In the genomic region with DNA sequence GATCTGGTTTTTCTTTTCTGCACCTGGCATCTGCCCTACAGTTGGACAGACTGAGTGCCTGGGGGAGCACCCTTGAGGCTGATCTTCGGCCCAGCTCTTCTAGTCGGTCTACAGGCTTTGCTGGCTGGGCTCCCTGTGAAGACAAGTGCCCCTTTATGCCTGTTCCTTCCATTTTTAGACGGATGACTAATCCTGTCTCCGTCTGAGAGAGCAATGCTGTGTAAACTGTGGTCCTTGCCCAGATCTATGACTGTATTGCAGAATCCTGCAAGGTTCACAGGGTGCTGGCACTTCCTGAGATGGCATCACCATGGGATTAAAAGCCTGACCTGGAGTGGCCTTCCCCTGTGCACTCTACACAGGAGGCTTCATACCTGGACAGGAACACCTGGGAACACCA, we compare ENCODE assay signal across 9 cellular contexts. TPM values are rescaled to one million over a fixed set of nuclear protein-coding genes. Genes with fewer than 3 reads are reported as not detected.
DNase-seq lines count a peak whose midpoint lies in the region; ATAC-seq and TF ChIP-seq lines count a peak whose summit lies in the region.
"Had no signal": no experiment of that assay in that cellular context is flagged by ENCODE, and none has a peak within 500 bp of the region (broad histone marks: within the 10 kb centered on the region; RNA-seq: fewer than 3 reads in every experiment).

No MANE protein-coding gene starts in this region.

- TF ChIP-seq POLR2A in right lobe of liver (IDR thresholded peaks at IDR 0.05) (no peak), spleen (IDR thresholded peaks at IDR 0.05) (no peak)

- peak; percentile 58 for DNase-seq in AG04450 (ENCODE audit: low read depth, low spot score)
- DNase-seq in NCI-H2029 treated with DMSO at 0.1 percent for 48 hours (lab: John Stamatoyannopoulos, UW): peak; percentile 88
- DNase-seq in chondrocyte (ENCODE audit: low spot score): no peak
- DNase-seq in right lobe of liver: peak in 1 of 3 donors; percentile 18
- no peak for DNase-seq in NCI-H146 treated with DMSO at 0.1 percent for 48 hours (lab: John Stamatoyannopoulos, UW; ENCODE audit: unreplicated experiment)
- DNase-seq in spleen: no peak
- DNase-seq in HUDEP-2 (lab: John Stamatoyannopoulos, UW; ENCODE audit: unreplicated experiment in 76 of 76): no peak
- DNase-seq: ovary had no signal

- ATAC-seq in right lobe of liver (peak; percentile 46 to 98 (median 58)), HG02588 (IDR thresholded peaks at IDR 0.05; ENCODE audit: unreplicated experiment) (no peak)

- intact Hi-C loops in right lobe of liver (cut with DNase I): no loop called here
- intact Hi-C loops in spleen (cut with DNase I; ENCODE audit: low total_unique reads): no loop called here

- no peak overlapping the region for H3K4me3 Mint-ChIP-seq in chondrocyte (ENCODE audit: unreplicated experiment)

- H3K4me1 ChIP-seq in right lobe of liver: no peaks in the 10 kb centered on the region
- H3K4me1 ChIP-seq in spleen: no peaks in the 10 kb centered on the region

- peak overlapping the region; percentile 34 for H3K27ac ChIP-seq in AG04450 (ENCODE audit: low read depth, low read length)
- H3K27ac ChIP-seq in right lobe of liver: no peak overlapping the region
- no peak overlapping the region for H3K27ac ChIP-seq in spleen
- H3K27ac ChIP-seq: ovary had no signal

- peaks cover 41% of the 10 kb centered on the region for H3K4me1 Mint-ChIP-seq in chondrocyte (ENCODE audit: low read depth)

- H3K9me3 ChIP-seq in AG04450 (ENCODE audit: control insufficient read depth, insufficient read depth, low read length) (no peaks in the 10 kb centered on the region), right lobe of liver (no peaks in the 10 kb centered on the region), spleen (peaks cover 0 to 26% (median 22%) of the 10 kb centered on the region in 8 donors)
- H3K9me3 ChIP-seq: ovary had no signal

- POLR2A ChIA-PET in AG04450 (lab: Yijun Ruan, JAX): no interaction called here

- 44% methylated on average over 3 of the region's 4 CpGs for WGBS in right lobe of liver (ENCODE audit: insufficient coverage, low coverage, low lambda C conversion rate, missing lambda C conversion rate)
- WGBS in spleen, 5 donors: 77 to 87% (median 79%) methylated on average over 4 of the region's 4 CpGs

- peaks cover 2% of the 10 kb centered on the region for H3K36me3 Mint-ChIP-seq in chondrocyte (ENCODE audit: low read depth)

- TF ChIP-seq CTCF in AG04450 (IDR thresholded peaks at IDR 0.05; ENCODE audit: low read depth, low read length) (no peak), chondrocyte (IDR thresholded peaks at IDR 0.05) (no peak), right lobe of liver (IDR thresholded peaks at IDR 0.05) (no peak), spleen (IDR thresholded peaks at IDR 0.05 in 8 of 11, conservative IDR thresholded peaks at IDR 0.05 in 3 of 11) (no peak)

- peak overlapping the region; percentile 96 for H3K27ac Mint-ChIP-seq in chondrocyte (ENCODE audit: unreplicated experiment)

- H3K36me3 ChIP-seq in right lobe of liver (no peaks in the 10 kb centered on the region), spleen (no peaks in the 10 kb centered on the region)
- H3K36me3 ChIP-seq: ovary had no signal

- H3K9me3 Mint-ChIP-seq in chondrocyte (ENCODE audit: low read depth): peaks cover 16% of the 10 kb centered on the region

- CTCF ChIA-PET in AG04450 (lab: Charles Lee): interaction anchor here (0.6 kb wide), 1 partner anchor 182 kb away, joined by 3 read pairs; no protein-coding TSS in a partner anchor

- no peaks in the 10 kb centered on the region for H3K27me3 Mint-ChIP-seq in chondrocyte (ENCODE audit: low read depth)

- H3K27me3 ChIP-seq in AG04450 (ENCODE audit: control insufficient read depth, insufficient read depth, low read length) (no peaks in the 10 kb centered on the region), right lobe of liver (no peaks in the 10 kb centered on the region), spleen (replicated peaks in 1 of 7) (no peaks in the 10 kb centered on the region)
- H3K27me3 ChIP-seq: ovary had no signal

- H3K4me3 ChIP-seq in AG04450 (ENCODE audit: low read depth, low read length) (no peak overlapping the region), right lobe of liver (no peak overlapping the region), spleen (no peak overlapping the region)
- H3K4me3 ChIP-seq: ovary had no signal

RNA-seq across cellular contexts. Expression of a gene that starts 47.6 kb away (rescaled TPM):
- polyA plus RNA-seq in AG04450 (2011; rRNA removed) (0.99 and 1.0 TPM in 2 replicates), spleen (1 to 10 TPM in 2 of 3 donors, under 1 TPM in 1; 0.39 to 2.0 (median 1.7) TPM)
- 0.28 and 0.74 TPM in 2 replicates for polyA minus RNA-seq in AG04450 (2011; rRNA and poly(A)+ RNA removed)
- total RNA-seq in chondrocyte (0.65 to 1.4 TPM (median 0.92 TPM) in 3 replicates), right lobe of liver (under 1 TPM in 3 of 6 experiments, not detected in 3; 0.40 to 0.68 (median 0.47) TPM), spleen (1 to 10 TPM in 5 of 7 donors, under 1 TPM in 2; 0.72 to 2.8 (median 1.3) TPM)

Comparison
In these comparisons a context has a peak if more than half of its experiments do, and no peak if none do; other contexts are left out.
1. DNase-seq: peak in AG04450 (single experiment) and NCI-H2029 treated with DMSO at 0.1 percent for 48 hours (single experiment); none in chondrocyte (single experiment), NCI-H146 treated with DMSO at 0.1 percent for 48 hours (single experiment), spleen (single experiment) and HUDEP-2 (0 of 76).